ENCODE assay signal across 8 cellular contexts in the genomic region with DNA sequence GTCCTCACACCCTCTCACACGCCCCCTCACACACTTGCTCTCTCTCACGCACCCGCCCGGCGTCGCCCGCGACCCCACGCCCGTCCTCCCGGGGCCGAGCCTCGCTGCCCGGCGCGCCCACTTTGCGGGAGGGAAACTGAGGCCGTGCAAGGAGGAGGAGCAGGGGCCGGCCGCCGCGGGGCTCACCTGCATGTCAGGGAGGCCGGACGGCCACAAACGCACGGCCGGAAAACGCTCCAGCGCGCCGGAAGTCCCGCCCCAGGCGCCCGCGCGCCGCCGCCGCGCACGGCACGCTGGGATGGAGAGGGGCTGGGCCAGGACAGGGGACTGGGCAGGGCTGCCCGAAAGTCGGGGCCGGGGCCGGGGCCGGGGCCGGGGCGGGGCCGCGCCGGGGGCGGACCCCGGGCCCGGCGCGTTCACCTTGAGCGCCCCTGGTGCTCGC. TPM values are rescaled to one million over a fixed set of nuclear protein-coding genes. Genes with fewer than 3 reads are reported as not detected.
A peak's percentile ranks its signal among the peaks of the same experiment; 100 is the strongest.
DNase-seq lines count a peak whose midpoint lies in the region; TF ChIP-seq lines count a peak whose summit lies in the region.

A gene (minus strand): TSS at position 222 of the 442 bp plus-strand sequence. CDS start 5,994 bp downstream, outside the sequence.

- H3K4me1 Mint-ChIP-seq in activated naive CD4-positive, alpha-beta T cell treated with anti-CD3 and anti-CD28 coated beads for 36 hours (ENCODE audit: low read depth) = peaks cover 24% of the 10 kb centered on the region

- 0% methylated on average over 34 of the region's 59 CpGs for WGBS in suprapubic skin

- H3K27me3 Mint-ChIP-seq in activated naive CD4-positive, alpha-beta T cell treated with anti-CD3 and anti-CD28 coated beads for 36 hours (ENCODE audit: low read depth) = no peaks in the 10 kb centered on the region

- TF ChIP-seq CTCF in suprapubic skin (IDR thresholded peaks at IDR 0.05) = no peak

- no peaks in the 10 kb centered on the region for H3K9me3 Mint-ChIP-seq in activated naive CD4-positive, alpha-beta T cell treated with anti-CD3 and anti-CD28 coated beads for 36 hours

- TF ChIP-seq POLR2A in suprapubic skin (IDR thresholded peaks at IDR 0.05) = peak in 1 of 2 donors; percentile 12

- H3K27ac ChIP-seq in suprapubic skin = peak within 1 kb of the TSS; percentile 94

- H3K4me3 Mint-ChIP-seq in activated naive CD4-positive, alpha-beta T cell treated with anti-CD3 and anti-CD28 coated beads for 36 hours = peak within 1 kb of the TSS; percentile 91

- CTCF ChIA-PET in activated naive CD4-positive, alpha-beta T cell treated with anti-CD3 and anti-CD28 coated beads for 36 hours (lab: Charles Lee) = interaction anchor here (0.8 to 2.0 kb wide), 3 partner anchors 10 to 63 kb away, joined by 4 to 7 read pairs (median 5); no protein-coding TSS in a partner anchor

- H3K36me3 ChIP-seq in ES-I3 (ENCODE audit: insufficient read depth, low read length) (no peaks in the 10 kb centered on the region), H7 (replicated peaks; ENCODE audit: control insufficient read depth, insufficient read depth, low read length) (no peaks in the 10 kb centered on the region; the same call in 1 of the 2 replicates), suprapubic skin (peaks cover 4% of the 10 kb centered on the region)

- H3K27me3 ChIP-seq in H7 (ENCODE audit: control insufficient read depth, insufficient read depth, low read length) (no peaks in the 10 kb centered on the region), suprapubic skin (no peaks in the 10 kb centered on the region)

- H3K9me3 ChIP-seq in ES-I3 (ENCODE audit: control insufficient read depth, insufficient read depth, low read length) = no peaks in the 10 kb centered on the region
- no peaks in the 10 kb centered on the region for H3K9me3 ChIP-seq in suprapubic skin

- peak within 1 kb of the TSS; percentile 95 for H3K9ac ChIP-seq in ES-I3 (ENCODE audit: low read depth, low read length)

- H3K4me3 ChIP-seq in H7 (ENCODE audit: insufficient read depth, low read depth, low read length) = peak within 1 kb of the TSS; percentile 84
- H3K4me3 ChIP-seq in suprapubic skin = peak within 1 kb of the TSS; percentile 68

- peaks cover 2% of the 10 kb centered on the region for H3K36me3 Mint-ChIP-seq in activated naive CD4-positive, alpha-beta T cell treated with anti-CD3 and anti-CD28 coated beads for 36 hours (ENCODE audit: low read depth)

- H3K4me1 ChIP-seq in ES-I3 (ENCODE audit: insufficient read depth, low read length) = no peaks in the 10 kb centered on the region
- peaks cover 34% of the 10 kb centered on the region for H3K4me1 ChIP-seq in suprapubic skin

- DNase-seq in H7 = peak; percentile 100
- peak; percentile 86 for DNase-seq in M059J (ENCODE audit: low read depth)
- DNase-seq in SK-N-DZ (ENCODE audit: low spot score) = peak; percentile 82
- peak; percentile 87 for DNase-seq in activated naive CD4-positive, alpha-beta T cell treated with anti-CD3 and anti-CD28 coated beads for 36 hours
- DNase-seq in germinal center (ENCODE audit: low spot score) = peak; percentile 94
- DNase-seq in occipital lobe (lab: John Stamatoyannopoulos, UW) = peak; percentile 88
- peak; percentile 87 to 89 for DNase-seq in suprapubic skin (ENCODE audit: low spot score in 2 of 2)

- H3K27ac Mint-ChIP-seq in activated naive CD4-positive, alpha-beta T cell treated with anti-CD3 and anti-CD28 coated beads for 36 hours = peak within 1 kb of the TSS; percentile 65

- intact Hi-C loops in activated naive CD4-positive, alpha-beta T cell treated with anti-CD3 and anti-CD28 coated beads for 36 hours (cut with micrococcal nuclease) = loop anchor here (1.0 to 2.0 kb wide), 4 partner anchors 15 to 114 kb away; a partner anchor contains a TSS

- TF ChIP-seq EP300 in suprapubic skin (IDR thresholded peaks at IDR 0.05) = no peak

RNA-seq across cellular contexts. Expression of the gene that starts here (rescaled TPM):
- total RNA-seq in H7 (2014; rRNA removed; shearing (Covaris generic)) = 36.9 and 38.1 TPM in 2 replicates
- total RNA-seq in M059J (2014; rRNA removed; shearing (Covaris generic)) = 88.2 and 92.6 TPM in 2 replicates
- polyA plus RNA-seq in SK-N-DZ (2014; cell fraction: cytosol; rRNA removed) = 56.0 and 66.1 TPM in 2 replicates
- 53.5 and 77.3 TPM in 2 replicates for polyA plus RNA-seq in SK-N-DZ (2014; cell fraction: nucleus; rRNA removed)
- 10 to 100 TPM; 51.8 to 56.3 TPM for total RNA-seq in activated naive CD4-positive, alpha-beta T cell treated with anti-CD3 and anti-CD28 coated beads for 36 hours
- total RNA-seq in occipital lobe = 20.9 TPM
- total RNA-seq in suprapubic skin = 100 to 1,000 TPM in 1 of 4 donors, 10 to 100 TPM in 3; 46.5 to 111 (median 66.2) TPM

Comparison
In these comparisons a context has a peak if more than half of its experiments do, and no peak if none do; other contexts are left out.
1. Peak in every context shown above with its lines: DNase-seq, H3K4me3 ChIP-seq and H3K27ac ChIP-seq.